ENCODE assay signal across 26 cellular contexts in the genomic region with DNA sequence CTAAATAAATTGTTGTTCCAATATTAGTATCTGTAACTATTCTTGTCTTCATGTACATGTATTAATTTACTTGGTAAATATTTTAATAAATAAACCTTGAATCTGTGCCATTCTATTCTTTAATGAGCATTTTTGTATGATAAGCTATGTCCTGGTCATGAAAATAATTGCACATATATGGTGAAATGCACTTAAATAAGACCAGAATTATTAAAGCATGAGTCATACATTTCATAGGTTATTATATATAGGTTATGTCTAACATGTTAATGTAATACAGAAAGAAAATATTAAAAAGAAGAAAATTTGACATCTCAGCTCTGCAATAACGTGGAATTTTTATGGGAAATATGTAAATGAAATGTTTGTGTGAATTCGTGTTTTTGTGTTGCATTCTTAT.
"Had no signal": no experiment of that assay in that cellular context is flagged by ENCODE, and none has a peak within 500 bp of the region (broad histone marks: within the 10 kb centered on the region; RNA-seq: fewer than 3 reads in every experiment).

No MANE protein-coding gene starts in this region.

- H3K4me1 Mint-ChIP-seq: activated CD4-positive, alpha-beta T cell treated with anti-CD3 and anti-CD28 coated beads, Interleukin-2, amount 10 ng/mL, durations not matched to agents 24 days and 14 days; activated naive CD8-positive, alpha-beta T cell treated with anti-CD3 and anti-CD28 coated beads for 36 hours had no signal

- H3K27ac Mint-ChIP-seq: activated CD4-positive, alpha-beta T cell treated with anti-CD3 and anti-CD28 coated beads, Interleukin-2, amount 10 ng/mL, durations not matched to agents 24 days and 14 days; activated CD8-positive, alpha-beta T cell treated with anti-CD3 and anti-CD28 coated beads for 36 hours; activated naive CD8-positive, alpha-beta T cell treated with anti-CD3 and anti-CD28 coated beads for 36 hours; T-helper 1 cell treated with Interleukin-12 subunit alpha and Interleukin-12 subunit beta and Interleukin-4 antibody, amounts not matched to agents 30 μg/mL and 1 μg/mL, for 36 hours; T-helper 2 cell treated with Interferon-gamma antibody and Interleukin-4, amounts not matched to agents 5 μg/mL and 100 μg/mL, for 36 hours had no signal

- H3K27me3 Mint-ChIP-seq: activated CD4-positive, alpha-beta T cell treated with anti-CD3 and anti-CD28 coated beads, Interleukin-2, amount 10 ng/mL, durations not matched to agents 24 days and 14 days; activated naive CD8-positive, alpha-beta T cell treated with anti-CD3 and anti-CD28 coated beads for 36 hours had no signal

- ATAC-seq: activated CD8-positive, alpha-beta T cell treated with anti-CD3 and anti-CD28 coated beads for 36 hours had no signal

- H3K36me3 Mint-ChIP-seq: activated naive CD8-positive, alpha-beta T cell treated with anti-CD3 and anti-CD28 coated beads for 36 hours had no signal

- H3K4me3 Mint-ChIP-seq: activated CD4-positive, alpha-beta T cell treated with anti-CD3 and anti-CD28 coated beads, Interleukin-2, amount 10 ng/mL, durations not matched to agents 24 days and 14 days; activated CD8-positive, alpha-beta T cell treated with anti-CD3 and anti-CD28 coated beads for 36 hours; activated naive CD8-positive, alpha-beta T cell treated with anti-CD3 and anti-CD28 coated beads for 36 hours; T-helper 1 cell treated with Interleukin-12 subunit alpha and Interleukin-12 subunit beta and Interleukin-4 antibody, amounts not matched to agents 30 μg/mL and 1 μg/mL, for 36 hours; T-helper 2 cell treated with Interferon-gamma antibody and Interleukin-4, amounts not matched to agents 5 μg/mL and 100 μg/mL, for 36 hours had no signal

- H3K27ac ChIP-seq: ascending aorta, SJSA1 had no signal

- H3K9me3 Mint-ChIP-seq: activated CD4-positive, alpha-beta T cell treated with anti-CD3 and anti-CD28 coated beads, Interleukin-2, amount 10 ng/mL, durations not matched to agents 24 days and 14 days; activated CD8-positive, alpha-beta T cell treated with anti-CD3 and anti-CD28 coated beads for 36 hours; activated naive CD8-positive, alpha-beta T cell treated with anti-CD3 and anti-CD28 coated beads for 36 hours; T-helper 1 cell treated with Interleukin-12 subunit alpha and Interleukin-12 subunit beta and Interleukin-4 antibody, amounts not matched to agents 30 μg/mL and 1 μg/mL, for 36 hours; T-helper 2 cell treated with Interferon-gamma antibody and Interleukin-4, amounts not matched to agents 5 μg/mL and 100 μg/mL, for 36 hours had no signal

- DNase-seq: activated CD4-positive, alpha-beta T cell treated with anti-CD3 and anti-CD28 coated beads, Interleukin-2, amount 10 ng/mL, durations not matched to agents 24 days and 14 days; activated CD4-positive, alpha-beta T cell treated with anti-CD3 and anti-CD28 coated beads, Interleukin-2, amount 50 U/mL, for 4 hours; activated CD8-positive, alpha-beta T cell treated with anti-CD3 and anti-CD28 coated beads for 36 hours; activated effector memory CD4-positive, alpha-beta T cell treated with Interleukin-2 at 50 U/mL for 16 hours; activated naive CD4-positive, alpha-beta T cell treated with anti-CD3 and anti-CD28 coated beads, Interleukin-2, amount 50 U/mL, for 16 hours; activated naive CD8-positive, alpha-beta T cell treated with anti-CD3 and anti-CD28 coated beads for 36 hours; activated T-cell treated with anti-CD3 and anti-CD28 coated beads for 4 hours; activated T-cell treated with anti-CD3 and anti-CD28 coated beads, Interleukin-2, amount 50 U/mL, for 48 hours; amygdala; Kasumi-1; KG1; MM.1S; MV-4-11; NCI-H1092; NCI-H1436 treated with DMSO at 0.1 percent for 48 hours; NCI-H1694 treated with DMSO at 0.1 percent for 48 hours; NCI-H2029; NCI-H345; NCI-H524 treated with DMSO at 0.1 percent for 48 hours; NK-92 treated with Interleukin-12 subunit alpha and Interleukin-12 subunit beta, amount 100 ng/mL, for 24 hours; SHP77 treated with DMSO at 0.1 percent for 48 hours; SK-N-SH had no signal
